In the genomic region with DNA sequence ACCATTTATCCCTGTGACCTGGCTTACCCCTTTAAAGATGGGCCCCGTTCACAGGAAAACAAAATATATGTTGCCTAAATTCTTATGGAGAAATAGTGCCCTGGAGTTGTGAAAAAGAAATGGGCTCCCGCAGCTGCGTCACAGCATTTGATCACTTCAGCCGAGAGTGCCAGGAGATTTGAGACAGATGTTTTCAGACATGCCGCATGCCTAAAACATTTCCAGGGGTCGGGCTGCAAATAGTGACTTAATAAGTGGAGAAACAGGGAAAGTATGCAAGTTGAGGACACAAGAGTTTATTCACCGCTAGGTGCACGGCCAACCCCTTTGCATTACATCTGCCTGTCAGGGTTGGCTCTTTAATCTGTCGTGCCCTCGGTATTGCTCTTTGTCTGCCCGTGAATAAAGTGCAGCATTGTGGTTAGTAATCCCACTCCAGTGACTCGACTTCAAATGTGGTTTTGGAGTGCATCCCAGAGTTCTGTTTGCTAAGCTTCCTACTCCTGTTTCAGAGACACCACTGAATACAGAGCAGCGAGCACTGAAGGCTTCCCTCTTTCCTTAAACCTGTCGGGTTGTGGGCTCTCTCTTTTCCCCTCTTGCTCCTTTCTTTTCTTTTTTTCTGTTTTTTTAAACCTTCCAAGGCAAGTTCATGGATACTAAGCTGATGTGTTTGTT, we compare ENCODE assay signal across 8 cellular contexts.
A peak's percentile ranks its signal among the peaks of the same experiment; 100 is the strongest.
DNase-seq lines count a peak whose midpoint lies in the region; ATAC-seq and TF ChIP-seq lines count a peak whose summit lies in the region.

No MANE protein-coding gene starts in this region.

- H3K79me2 ChIP-seq in H9 (ENCODE audit: insufficient read depth, low read length): no peaks in the 10 kb centered on the region

- no peak overlapping the region for H2BK20ac ChIP-seq in H9 (ENCODE audit: low read depth, low read length, poor library complexity, severe bottlenecking)

- H3K27me3 Mint-ChIP-seq in H9 (ENCODE audit: low read depth) (no peaks in the 10 kb centered on the region), endothelial cell (ENCODE audit: unreplicated experiment) (peaks cover 2% of the 10 kb centered on the region)
- H3K27me3 Mint-ChIP-seq in activated naive CD8-positive, alpha-beta T cell treated with anti-CD3 and anti-CD28 coated beads for 36 hours: peaks cover 3% of the 10 kb centered on the region
- no peaks in the 10 kb centered on the region for H3K27me3 Mint-ChIP-seq in activated naive CD4-positive, alpha-beta T cell treated with anti-CD3 and anti-CD28 coated beads, Interleukin-2, amount 10 ng/mL, durations not matched to agents 7 days and 5 days

- H3K4ac ChIP-seq in H9 (ENCODE audit: low read depth, low read length): no peak overlapping the region

- H3K9me3 ChIP-seq in H9 (ENCODE audit: control insufficient read depth, low read depth, low read length): no peaks in the 10 kb centered on the region
- no peaks in the 10 kb centered on the region for H3K9me3 ChIP-seq in SJSA1 (replicated peaks)

- no CpG with 5 or more reads among the region's 14 CpGs for WGBS in H9 (ENCODE audit: extremely low coverage, insufficient read length, low lambda C conversion rate)

- intact Hi-C loops in posterior vena cava (cut with DNase I): loop anchor here (10.0 kb wide), 2 partner anchors 141 to 1381 kb away; no protein-coding TSS in a partner anchor

- H4K5ac ChIP-seq in H9 (ENCODE audit: insufficient read length, low read depth, low read length): no peak overlapping the region

- H2BK12ac ChIP-seq in H9 (ENCODE audit: insufficient read length, low read depth, low read length): no peak overlapping the region

- H4K91ac ChIP-seq in H9 (ENCODE audit: insufficient read length, low read depth, low read length): no peak overlapping the region

- no peak overlapping the region for H3K4me3 ChIP-seq in SJSA1

- no peak overlapping the region for H2AK5ac ChIP-seq in H9 (ENCODE audit: insufficient read length, low read length)

- H3K27me3 ChIP-seq in H9 (ENCODE audit: insufficient read depth, low read length) (no peaks in the 10 kb centered on the region), SJSA1 (replicated peaks) (peaks cover 20% of the 10 kb centered on the region)

- no peak overlapping the region for H2BK5ac ChIP-seq in H9 (ENCODE audit: insufficient read length, low read length)

- no peak overlapping the region for H3K56ac ChIP-seq in H9 (ENCODE audit: insufficient read length, low read depth, low read length)

- no peak overlapping the region for H3K14ac ChIP-seq in H9 (ENCODE audit: insufficient read depth, low read length)

- H3T11ph ChIP-seq in H9 (ENCODE audit: low read length): no peak overlapping the region

- H2BK120ac ChIP-seq in H9 (ENCODE audit: low read depth, low read length, poor library complexity, severe bottlenecking): no peak overlapping the region

- H3K79me1 ChIP-seq in H9 (ENCODE audit: insufficient read depth, low read depth, low read length, poor library complexity, severe bottlenecking): no peaks in the 10 kb centered on the region

- H3K9me3 Mint-ChIP-seq in H9 (no peaks in the 10 kb centered on the region), endothelial cell (ENCODE audit: unreplicated experiment) (no peaks in the 10 kb centered on the region)
- H3K9me3 Mint-ChIP-seq in activated naive CD8-positive, alpha-beta T cell treated with anti-CD3 and anti-CD28 coated beads for 36 hours: no peaks in the 10 kb centered on the region
- H3K9me3 Mint-ChIP-seq in activated naive CD4-positive, alpha-beta T cell treated with anti-CD3 and anti-CD28 coated beads, Interleukin-2, amount 10 ng/mL, durations not matched to agents 7 days and 5 days: no peaks in the 10 kb centered on the region

- H3K23me2 ChIP-seq in H9 (ENCODE audit: insufficient read length, low read depth, low read length, poor library complexity, severe bottlenecking): no peaks in the 10 kb centered on the region

- H3K27ac Mint-ChIP-seq in H9: peak overlapping the region in 2 of 3 experiments; percentile 27 to 29; a peak in 2 of 7 replicates
- H3K27ac Mint-ChIP-seq in activated naive CD8-positive, alpha-beta T cell treated with anti-CD3 and anti-CD28 coated beads for 36 hours: no peak overlapping the region
- no peak overlapping the region for H3K27ac Mint-ChIP-seq in activated naive CD4-positive, alpha-beta T cell treated with anti-CD3 and anti-CD28 coated beads, Interleukin-2, amount 10 ng/mL, durations not matched to agents 7 days and 5 days
- no peak overlapping the region for H3K27ac Mint-ChIP-seq in endothelial cell (ENCODE audit: unreplicated experiment)

- no peak overlapping the region for H2BK15ac ChIP-seq in H9 (ENCODE audit: low read depth, low read length)

- H3K4me2 ChIP-seq in H9 (ENCODE audit: insufficient read depth, insufficient read length, low read length): no peak overlapping the region

- no peak overlapping the region for H3K27ac ChIP-seq in H9 (ENCODE audit: insufficient read length, low read depth, low read length)
- no peak overlapping the region for H3K27ac ChIP-seq in SJSA1

- no peak overlapping the region for H3K23ac ChIP-seq in H9 (ENCODE audit: insufficient read length, low read depth, low read length)

- H3K4me3 Mint-ChIP-seq in H9 (no peak overlapping the region), endothelial cell (ENCODE audit: unreplicated experiment) (no peak overlapping the region)
- no peak overlapping the region for H3K4me3 Mint-ChIP-seq in activated naive CD8-positive, alpha-beta T cell treated with anti-CD3 and anti-CD28 coated beads for 36 hours
- no peak overlapping the region for H3K4me3 Mint-ChIP-seq in activated naive CD4-positive, alpha-beta T cell treated with anti-CD3 and anti-CD28 coated beads, Interleukin-2, amount 10 ng/mL, durations not matched to agents 7 days and 5 days

- H3K36me3 Mint-ChIP-seq in H9 (ENCODE audit: insufficient read depth in 1 of 3, low read depth in 3 of 3) (no peaks in the 10 kb centered on the region), endothelial cell (ENCODE audit: low read depth, unreplicated experiment) (peaks cover 30% of the 10 kb centered on the region)
- no peaks in the 10 kb centered on the region for H3K36me3 Mint-ChIP-seq in activated naive CD8-positive, alpha-beta T cell treated with anti-CD3 and anti-CD28 coated beads for 36 hours
- H3K36me3 Mint-ChIP-seq in activated naive CD4-positive, alpha-beta T cell treated with anti-CD3 and anti-CD28 coated beads, Interleukin-2, amount 10 ng/mL, durations not matched to agents 7 days and 5 days: no peaks in the 10 kb centered on the region

- no peak overlapping the region for H3K18ac ChIP-seq in H9 (ENCODE audit: insufficient read length, low read depth, low read length)

- H3K4me1 Mint-ChIP-seq in H9: peaks cover 20 to 24% of the 10 kb centered on the region in 2 experiments
- no peaks in the 10 kb centered on the region for H3K4me1 Mint-ChIP-seq in activated naive CD8-positive, alpha-beta T cell treated with anti-CD3 and anti-CD28 coated beads for 36 hours
- no peaks in the 10 kb centered on the region for H3K4me1 Mint-ChIP-seq in activated naive CD4-positive, alpha-beta T cell treated with anti-CD3 and anti-CD28 coated beads, Interleukin-2, amount 10 ng/mL, durations not matched to agents 7 days and 5 days
- H3K4me1 Mint-ChIP-seq in endothelial cell (ENCODE audit: unreplicated experiment): peaks cover 17% of the 10 kb centered on the region

- no peak for ATAC-seq in HG03565 (IDR thresholded peaks at IDR 0.05; ENCODE audit: unreplicated experiment)

- H4K20me1 ChIP-seq in H9 (ENCODE audit: control insufficient read depth, insufficient read depth, insufficient read length): no peaks in the 10 kb centered on the region

- DNase-seq in H9: no peak
- DNase-seq in SJSA1 (ENCODE audit: low read depth in 1 of 2, low spot score in 2 of 2): peak; percentile 75 to 76
- DNase-seq in foreskin melanocyte: peak; percentile 80
- DNase-seq in posterior vena cava (ENCODE audit: low spot score): peak; percentile 86
- DNase-seq in activated naive CD8-positive, alpha-beta T cell treated with anti-CD3 and anti-CD28 coated beads for 36 hours: no peak
- no peak for DNase-seq in activated naive CD4-positive, alpha-beta T cell treated with anti-CD3 and anti-CD28 coated beads, Interleukin-2, amount 10 ng/mL, durations not matched to agents 7 days and 5 days
- DNase-seq in endothelial cell (ENCODE audit: low spot score): no peak

- CTCF ChIA-PET in activated naive CD4-positive, alpha-beta T cell treated with anti-CD3 and anti-CD28 coated beads, Interleukin-2, amount 10 ng/mL, durations not matched to agents 7 days and 5 days (lab: Charles Lee): no interaction called here

- TF ChIP-seq CTCF in H9 (conservative IDR thresholded peaks at IDR 0.05) (no peak), endothelial cell (IDR thresholded peaks at IDR 0.05; ENCODE audit: unreplicated experiment) (no peak)

- no peak overlapping the region for H3K9ac ChIP-seq in H9 (ENCODE audit: extremely low read depth, insufficient read length, low read length)

- no peaks in the 10 kb centered on the region for H3K36me3 ChIP-seq in SJSA1

- no peak overlapping the region for H4K8ac ChIP-seq in H9 (replicated peaks; ENCODE audit: insufficient read length, low read depth, low read length)

- no peak overlapping the region for H2AFZ ChIP-seq in H9 (ENCODE audit: low read length)

- peaks cover 3% of the 10 kb centered on the region; the same call in 1 of the 2 replicates for H3K4me1 ChIP-seq in H9 (ENCODE audit: insufficient read depth, low read length)
- H3K4me1 ChIP-seq in SJSA1 (replicated peaks): peaks cover 23% of the 10 kb centered on the region

Comparison
In these comparisons a context has a peak if more than half of its experiments do, and no peak if none do; other contexts are left out.
1. DNase-seq: peak in SJSA1 (2 of 2), foreskin melanocyte (single experiment) and posterior vena cava (single experiment); none in H9 (single experiment), activated naive CD8-positive, alpha-beta T cell treated with anti-CD3 and anti-CD28 coated beads for 36 hours (single experiment), activated naive CD4-positive, alpha-beta T cell treated with anti-CD3 and anti-CD28 coated beads, Interleukin-2, amount 10 ng/mL, durations not matched to agents 7 days and 5 days (single experiment) and endothelial cell (single experiment).
2. H3K27ac Mint-ChIP-seq: peak in H9 (2 of 3); none in activated naive CD8-positive, alpha-beta T cell treated with anti-CD3 and anti-CD28 coated beads for 36 hours (single experiment), activated naive CD4-positive, alpha-beta T cell treated with anti-CD3 and anti-CD28 coated beads, Interleukin-2, amount 10 ng/mL, durations not matched to agents 7 days and 5 days (single experiment) and endothelial cell (single experiment).